8 cellular contexts compared by ENCODE assay signal in the genomic region with DNA sequence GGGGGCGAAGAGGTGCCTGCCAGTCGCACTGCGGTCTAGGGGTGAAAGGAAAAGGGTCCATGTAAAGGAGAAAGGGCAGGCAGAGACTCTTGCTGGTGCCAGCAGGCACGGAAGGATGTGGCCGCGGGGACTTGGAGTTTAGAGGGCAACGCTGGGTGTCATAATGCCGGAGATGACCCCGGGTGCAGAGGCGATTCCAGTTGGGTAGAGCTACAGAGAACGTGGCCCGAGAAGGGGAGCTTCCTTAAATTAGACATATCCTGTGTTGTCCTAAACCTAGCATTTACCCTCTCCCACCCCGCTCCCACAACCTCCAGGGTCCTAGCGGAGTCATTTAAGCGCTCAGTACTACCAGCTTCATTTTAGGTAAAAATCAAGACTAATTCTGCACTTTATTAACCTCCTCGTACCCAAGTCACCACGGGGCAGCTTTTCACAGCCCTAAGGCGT.
DNase-seq lines count a peak whose midpoint lies in the region; ATAC-seq, FAIRE-seq and TF ChIP-seq lines count a peak whose summit lies in the region.

No MANE protein-coding gene starts in this region.

- H3F3A ChIP-seq in neural progenitor cell (ENCODE audit: low read depth): peaks cover 32% of the 10 kb centered on the region

- peak overlapping the region; percentile 49 to 57 (median 51) for H3K4me3 ChIP-seq in mammary epithelial cell (replicated peaks in 1 of 3; ENCODE audit: insufficient read depth in 1 of 3, low read depth in 2 of 3, low read length in 3 of 3)
- H3K4me3 ChIP-seq in neural progenitor cell: peak overlapping the region; percentile 57

- H3K79me2 ChIP-seq in mammary epithelial cell (ENCODE audit: insufficient read depth, low read length) (peaks cover 16% of the 10 kb centered on the region), neural progenitor cell (ENCODE audit: low read depth) (no peaks in the 10 kb centered on the region)

- ATAC-seq in GM21526 (IDR thresholded peaks at IDR 0.05; ENCODE audit: low FRiP score, unreplicated experiment): no peak

- no peak for TF ChIP-seq CTCF in mammary epithelial cell (conservative IDR thresholded peaks at IDR 0.05 in 1 of 2, IDR thresholded peaks at IDR 0.05 in 1 of 2; ENCODE audit: extremely low read depth in 1 of 2, insufficient read depth in 1 of 2, low read depth in 1 of 2, low read length in 2 of 2)
- no peak for TF ChIP-seq CTCF in neural progenitor cell (IDR thresholded peaks at IDR 0.05)

- dilution Hi-C loops in mammary epithelial cell (cut with HindIII; ENCODE audit: low sequenced_read_pairs): loop anchor here (5.0 kb wide), 1 partner anchor 86 kb away; no protein-coding TSS in a partner anchor

- 4% methylated on average over 10 of the region's 18 CpGs for WGBS in mammary epithelial cell (ENCODE audit: low coverage, missing lambda C conversion rate)

- H3K4me1 ChIP-seq in mammary epithelial cell (ENCODE audit: insufficient read depth, low read length) (peaks cover 35% of the 10 kb centered on the region), neural progenitor cell (peaks cover 19% of the 10 kb centered on the region)

- H4K20me1 ChIP-seq in mammary epithelial cell (ENCODE audit: insufficient read depth, low read length): no peaks in the 10 kb centered on the region
- H4K20me1 ChIP-seq in neural progenitor cell (ENCODE audit: low read depth): peaks cover 21% of the 10 kb centered on the region

- H3K4me2 ChIP-seq in mammary epithelial cell (ENCODE audit: insufficient read depth, low read depth, low read length) (peak overlapping the region; percentile 94), neural progenitor cell (peak overlapping the region; percentile 98)

- peak overlapping the region; percentile 88 for H3K4me3 Mint-ChIP-seq in neural progenitor cell

- H2AFZ ChIP-seq in mammary epithelial cell (ENCODE audit: low read depth, low read length) (peak overlapping the region; percentile 92), neural progenitor cell (replicated peaks) (peak overlapping the region; percentile 95)

- CTCF ChIA-PET in mammary epithelial cell (lab: Charles Lee; ENCODE audit: low non-redundant PET): interaction anchor here (0.7 kb wide), 1 partner anchor 220 kb away, joined by 3 read pairs; no protein-coding TSS in a partner anchor

- H3K27me3 ChIP-seq in mammary epithelial cell (ENCODE audit: insufficient read depth, low read length) (no peaks in the 10 kb centered on the region), neural progenitor cell (peaks cover 100% of the 10 kb centered on the region)

- H3K27ac ChIP-seq in mammary epithelial cell (ENCODE audit: insufficient read depth, low read depth, low read length) (no peak overlapping the region), neural progenitor cell (no peak overlapping the region)

- BruUV-seq in mammary epithelial cell (replicated peaks; lab: Mats Ljungman, UMichigan): no TSS peak

- no peak for TF ChIP-seq POLR2A in H54 (IDR thresholded peaks at IDR 0.05; ENCODE audit: low read depth, low read length)

- FAIRE-seq in H54 (lab: Jason Lieb, UNC): no peak

- no peaks in the 10 kb centered on the region for H3K9me3 ChIP-seq in mammary epithelial cell (replicated peaks; ENCODE audit: insufficient read depth, low read length)
- H3K9me3 ChIP-seq in neural progenitor cell (ENCODE audit: low read depth): no peaks in the 10 kb centered on the region

- H3K27ac Mint-ChIP-seq in neural progenitor cell: no peak overlapping the region

- H3K36me3 Mint-ChIP-seq in neural progenitor cell: no peaks in the 10 kb centered on the region

- H3K27me3 Mint-ChIP-seq in neural progenitor cell (ENCODE audit: insufficient read depth, low read depth): peaks cover 73% of the 10 kb centered on the region

- H3K9me3 Mint-ChIP-seq in neural progenitor cell: peaks cover 27% of the 10 kb centered on the region

- DNase-seq in Caki2 (ENCODE audit: low read depth): peak; percentile 36
- peak; percentile 10 for DNase-seq in M059J (ENCODE audit: low read depth)
- DNase-seq in mammary epithelial cell: no peak
- peak; percentile 39 for DNase-seq in neural progenitor cell (ENCODE audit: low spot score)
- DNase-seq in AML-193 (lab: John Stamatoyannopoulos, UW): no peak
- no peak for DNase-seq in H54 (ENCODE audit: insufficient read length, low spot score)
- no peak for DNase-seq in SKM-1 treated with dmso at 0.1 percent for 144 hours (lab: John Stamatoyannopoulos, UW; ENCODE audit: unreplicated experiment)

- in situ Hi-C loops in Caki2 (cut with HindIII; ENCODE audit: low pct_unique_long_range_greater_than_20kb, low sequenced_read_pairs): no loop called here
- in situ Hi-C loops in mammary epithelial cell (cut with MboI; ENCODE audit: low sequenced_read_pairs in 2 of 2): no loop called here

- H3K36me3 ChIP-seq in mammary epithelial cell (ENCODE audit: insufficient read depth, low read length) (no peaks in the 10 kb centered on the region), neural progenitor cell (no peaks in the 10 kb centered on the region)

- intact Hi-C loops in mammary epithelial cell (cut with micrococcal nuclease): loop anchor here (1.0 to 10.0 kb wide), 5 partner anchors 121 to 469 kb away; no protein-coding TSS in a partner anchor

- H3K4me1 Mint-ChIP-seq in neural progenitor cell: peaks cover 38% of the 10 kb centered on the region

- H3K9ac ChIP-seq in mammary epithelial cell (ENCODE audit: insufficient read depth, low read length) (no peak overlapping the region), neural progenitor cell (no peak overlapping the region)

Comparison
In these comparisons a context has a peak if more than half of its experiments do, and no peak if none do; other contexts are left out.
1. DNase-seq: peak in Caki2 (single experiment), M059J (single experiment) and neural progenitor cell (single experiment); none in mammary epithelial cell (single experiment), AML-193 (0 of 2), H54 (single experiment) and SKM-1 treated with dmso at 0.1 percent for 144 hours (single experiment).